Comparison of ENCODE assay signal across 31 cellular contexts in genomic region chr5:167580608-167581007, GRCh38.
"Had no signal": no experiment of that assay in that cellular context is flagged by ENCODE, and none has a peak within 500 bp of the region (broad histone marks: within the 10 kb centered on the region; RNA-seq: fewer than 3 reads in every experiment).

No MANE protein-coding gene starts in this region.

- H3K9me3 ChIP-seq: ascending aorta, colonic mucosa had no signal

- H3K27me3 ChIP-seq: ascending aorta, colonic mucosa had no signal

- H3K36me3 ChIP-seq: ascending aorta, cardiac muscle cell, colonic mucosa had no signal

- DNase-seq: activated B cell treated with CpG ODN at 0.5 μM for 24 hours; activated CD4-positive, alpha-beta memory T cell treated with anti-CD3 and anti-CD28 coated beads for 36 hours; activated CD4-positive, alpha-beta T cell treated with anti-CD3 and anti-CD28 coated beads for 4 hours; activated CD4-positive, alpha-beta T cell treated with anti-CD3 and anti-CD28 coated beads, Interleukin-2, amount 10 ng/mL, durations not matched to agents 24 days and 14 days; activated CD4-positive, alpha-beta T cell treated with anti-CD3 and anti-CD28 coated beads, Interleukin-2, amount 50 U/mL, for 1 hour; activated CD4-positive, alpha-beta T cell treated with anti-CD3 and anti-CD28 coated beads, Interleukin-2, amount 50 U/mL, for 4 hours; activated CD4-positive, CD25-positive, alpha-beta regulatory T cell treated with anti-CD3 and anti-CD28 coated beads, Interleukin-2, amount 50 U/mL, for 72 hours; activated CD8-positive, alpha-beta memory T cell treated with anti-CD3 and anti-CD28 coated beads for 24 hours; activated CD8-positive, alpha-beta memory T cell treated with anti-CD3 and anti-CD28 coated beads, Interleukin-2, amount 10 ng/mL, durations not matched to agents 7 days and 5 days; activated CD8-positive, alpha-beta memory T cell treated with anti-CD3 and anti-CD28 coated beads, Interleukin-2, amount 50 U/mL, for 48 hours; activated CD8-positive, alpha-beta T cell treated with anti-CD3 and anti-CD28 coated beads, Interleukin-2, amount 10 ng/mL, durations not matched to agents 7 days and 5 days; activated effector memory CD4-positive, alpha-beta T cell treated with Interleukin-2 at 50 U/mL for 16 hours; activated gamma-delta T cell; activated naive CD4-positive, alpha-beta T cell treated with anti-CD3 and anti-CD28 coated beads, Interleukin-2, amount 10 ng/mL, durations not matched to agents 7 days and 5 days; activated naive CD4-positive, alpha-beta T cell treated with Interleukin-2 at 50 U/mL for 16 hours; activated naive CD8-positive, alpha-beta T cell treated with anti-CD3 and anti-CD28 coated beads, Interleukin-2, amount 10 ng/mL, durations not matched to agents 7 days and 5 days; activated naive CD8-positive, alpha-beta T cell treated with anti-CD3 and anti-CD28 coated beads, Interleukin-2, amount 50 U/mL, for 24 hours; activated T-cell treated with anti-CD3 and anti-CD28 coated beads, Interleukin-2, amount 50 U/mL, for 24 hours; activated T-cell treated with anti-CD3 and anti-CD28 coated beads, Interleukin-2, amount 50 U/mL, for 48 hours; amygdala; anterior cingulate cortex; caudate nucleus; cerebellar nuclear complex; colonic mucosa; T-helper 2 cell; T-helper 9 cell had no signal

- H3K4me3 ChIP-seq: ascending aorta, cardiac muscle cell, colonic mucosa had no signal

- H3K27ac ChIP-seq: ascending aorta, cardiac muscle cell, colonic mucosa, VCaP had no signal

- FAIRE-seq: bronchial epithelial cell, TTC549 had no signal

- H3K4me1 ChIP-seq: ascending aorta, colonic mucosa had no signal
